In genomic region chr17:57256708-57257112, GRCh38 we compare ENCODE assay signal across 8 cellular contexts. TPM values are rescaled to one million over a fixed set of nuclear protein-coding genes. Genes with fewer than 3 reads are reported as not detected.
DNase-seq lines count a peak whose midpoint lies in the region; ATAC-seq and TF ChIP-seq lines count a peak whose summit lies in the region.

No MANE protein-coding gene starts in this region.

- peaks cover 28% of the 10 kb centered on the region for H3K79me2 ChIP-seq in parathyroid adenoma

- 2% methylated on average over 22 of the region's 36 CpGs; no CpG with 5 or more reads in 1 of the 2 donors for WGBS in gastroesophageal sphincter (ENCODE audit: low coverage in 1 of 2), 2 donors

- TF ChIP-seq CTCF in gastroesophageal sphincter (IDR thresholded peaks at IDR 0.05) = no peak
- TF ChIP-seq CTCF in parathyroid adenoma (IDR thresholded peaks at IDR 0.05) = no peak

- peak; percentile 19 to 36 for DNase-seq in AML-193 (lab: John Stamatoyannopoulos, UW)
- peak; percentile 8 for DNase-seq in NCI-H2171 (lab: John Stamatoyannopoulos, UW)
- peak; percentile 79 for DNase-seq in activated effector memory CD4-positive, alpha-beta T cell treated with anti-CD3 and anti-CD28 coated beads, Interleukin-2, amount 50 U/mL, for 16 hours
- no peak for DNase-seq in NCI-H1105 (lab: John Stamatoyannopoulos, UW)

- H3K27me3 ChIP-seq in gastroesophageal sphincter (no peaks in the 10 kb centered on the region), parathyroid adenoma (ENCODE audit: control insufficient read depth, insufficient read depth, low read length) (no peaks in the 10 kb centered on the region)

- H3K4me3 ChIP-seq in gastroesophageal sphincter (peak overlapping the region; percentile 92 to 99), parathyroid adenoma (ENCODE audit: low read depth, low read length) (peak overlapping the region; percentile 73)

- H3K9ac ChIP-seq in parathyroid adenoma = peak overlapping the region; percentile 63

- TF ChIP-seq EP300 in gastroesophageal sphincter (IDR thresholded peaks at IDR 0.05) = no peak

- H3K36me3 ChIP-seq in gastroesophageal sphincter = no peaks in the 10 kb centered on the region
- H3K36me3 ChIP-seq in parathyroid adenoma (ENCODE audit: control insufficient read depth, insufficient read depth, low read length) = no peaks in the 10 kb centered on the region

- peak overlapping the region; percentile 57 for H2AFZ ChIP-seq in parathyroid adenoma

- H3K27ac ChIP-seq in gastroesophageal sphincter (peak overlapping the region; percentile 89 to 100 (median 96)), parathyroid adenoma (peak overlapping the region; percentile 94)

- peaks cover 3 to 43% (median 8%) of the 10 kb centered on the region in 3 donors for H3K4me1 ChIP-seq in gastroesophageal sphincter
- H3K4me1 ChIP-seq in parathyroid adenoma = peaks cover 5% of the 10 kb centered on the region

- no peak for TF ChIP-seq POLR2A in gastroesophageal sphincter (IDR thresholded peaks at IDR 0.05)

- ATAC-seq in GM21390 (IDR thresholded peaks at IDR 0.05; ENCODE audit: unreplicated experiment) = peak; percentile 9
- ATAC-seq in gastroesophageal sphincter = peak; percentile 38
- ATAC-seq in HG03354 (IDR thresholded peaks at IDR 0.05; ENCODE audit: poor library complexity, severe bottlenecking, unreplicated experiment) = no peak

- peak overlapping the region; percentile 94 for H3K4me2 ChIP-seq in parathyroid adenoma (ENCODE audit: low read length)

- H3K9me3 ChIP-seq in gastroesophageal sphincter = no peaks in the 10 kb centered on the region
- H3K9me3 ChIP-seq in parathyroid adenoma (ENCODE audit: control insufficient read depth, low read length) = no peaks in the 10 kb centered on the region

RNA-seq across cellular contexts. Expression of gene MSI2, which starts 0.4 kb away (rescaled TPM):
- 10 to 100 TPM; 27.3 to 50.4 (median 36.8) TPM for total RNA-seq in gastroesophageal sphincter
